Comparison of ENCODE assay signal across 34 cellular contexts in the genomic region with DNA sequence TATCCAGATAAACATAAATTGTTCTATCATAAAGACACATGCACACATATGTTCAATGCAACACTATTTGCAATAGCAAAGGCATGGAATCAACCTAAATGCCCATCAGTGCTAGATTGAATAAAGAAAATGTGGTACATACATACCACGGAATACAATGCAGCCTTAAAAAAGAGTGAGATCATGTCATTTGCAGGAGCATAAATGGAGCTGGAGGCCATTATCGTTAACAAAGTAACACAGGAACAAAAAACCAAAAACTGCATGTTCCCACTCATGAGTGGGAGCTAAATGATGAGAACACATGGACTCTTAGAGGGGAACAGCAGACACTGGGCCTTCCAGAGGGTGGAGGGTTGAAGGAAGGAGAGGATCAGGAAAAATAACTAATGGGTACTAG.
"Had no signal": no experiment of that assay in that cellular context is flagged by ENCODE, and none has a peak within 500 bp of the region (broad histone marks: within the 10 kb centered on the region; RNA-seq: fewer than 3 reads in every experiment).

No MANE protein-coding gene starts in this region.

- H3K4me1 ChIP-seq: adrenal gland, ascending aorta, body of pancreas, breast epithelium had no signal

- FAIRE-seq: astrocyte, bronchial epithelial cell had no signal

- ATAC-seq: activated naive CD4-positive, alpha-beta T cell treated with anti-CD3 and anti-CD28 coated beads, Interleukin-2, amount 50 U/mL, for 72 hours; activated naive CD8-positive, alpha-beta T cell treated with anti-CD3 and anti-CD28 coated beads, Interleukin-2, amount 50 U/mL, for 24 hours; activated T-cell treated with anti-CD3 and anti-CD28 coated beads, Interleukin-2, amount 50 U/mL, for 4 hours; activated T-cell treated with anti-CD3 and anti-CD28 coated beads, Interleukin-2, amount 50 U/mL, for 72 hours; activated T-helper 17 cell treated with anti-CD3 and anti-CD28 coated beads, Interleukin-2, amount 50 U/mL, for 72 hours; body of pancreas had no signal

- H3K36me3 ChIP-seq: adrenal gland, ascending aorta, brain microvascular endothelial cell, breast epithelium, cardiac muscle cell had no signal

- H3K9me3 ChIP-seq: adrenal gland had no signal

- DNase-seq: activated effector memory CD4-positive, alpha-beta T cell treated with anti-CD3 and anti-CD28 coated beads, Interleukin-2, amount 50 U/mL, for 16 hours; activated effector memory CD4-positive, alpha-beta T cell treated with Interleukin-2 at 50 U/mL for 16 hours; activated gamma-delta T cell; activated gamma-delta T cell treated with Interleukin-2 at 50 U/mL for 16 hours; activated naive CD4-positive, alpha-beta T cell; activated naive CD4-positive, alpha-beta T cell treated with anti-CD3 and anti-CD28 coated beads for 36 hours; activated naive CD4-positive, alpha-beta T cell treated with anti-CD3 and anti-CD28 coated beads, Interleukin-2, amount 10 ng/mL, durations not matched to agents 7 days and 5 days; activated naive CD4-positive, alpha-beta T cell treated with anti-CD3 and anti-CD28 coated beads, Interleukin-2, amount 50 U/mL, for 16 hours; activated naive CD4-positive, alpha-beta T cell treated with Interleukin-2 at 50 U/mL for 16 hours; activated naive CD8-positive, alpha-beta T cell treated with anti-CD3 and anti-CD28 coated beads for 36 hours; activated naive CD8-positive, alpha-beta T cell treated with anti-CD3 and anti-CD28 coated beads, Interleukin-2, amount 10 ng/mL, durations not matched to agents 7 days and 5 days; activated naive CD8-positive, alpha-beta T cell treated with anti-CD3 and anti-CD28 coated beads, Interleukin-2, amount 50 U/mL, for 24 hours; activated T-cell treated with anti-CD3 and anti-CD28 coated beads, Interleukin-2, amount 50 U/mL, for 1 hour; activated T-cell treated with anti-CD3 and anti-CD28 coated beads, Interleukin-2, amount 50 U/mL, for 24 hours; activated T-cell treated with anti-CD3 and anti-CD28 coated beads, Interleukin-2, amount 50 U/mL, for 4 hours; activated T-cell treated with anti-CD3 and anti-CD28 coated beads, Interleukin-2, amount 50 U/mL, for 48 hours; activated T-cell treated with anti-CD3 and anti-CD28 coated beads, Interleukin-2, amount 50 U/mL, for 72 hours; adrenal gland; amniotic stem cell; amygdala; anterior cingulate cortex; aorta; body of pancreas; brain microvascular endothelial cell; caudate nucleus; central memory CD4-positive, alpha-beta T cell; cerebellar nuclear complex had no signal

- H3K27me3 ChIP-seq: adrenal gland, ascending aorta, body of pancreas, brain microvascular endothelial cell, breast epithelium, cardiac muscle cell had no signal

- H3K4me3 ChIP-seq: adrenal gland, ascending aorta, body of pancreas, breast epithelium, cardiac muscle cell had no signal

- H3K27ac ChIP-seq: adrenal gland, ascending aorta, body of pancreas, brain microvascular endothelial cell, breast epithelium, cardiac muscle cell had no signal
